ENCODE assay signal across 31 cellular contexts in genomic region chr20:15916623-15917022, GRCh38.
DNase-seq lines count a peak whose midpoint lies in the region; ATAC-seq and TF ChIP-seq lines count a peak whose summit lies in the region.
"Had no signal": no experiment of that assay in that cellular context is flagged by ENCODE, and none has a peak within 500 bp of the region (broad histone marks: within the 10 kb centered on the region; RNA-seq: fewer than 3 reads in every experiment).

No MANE protein-coding gene starts in this region.

- H3K4me3 ChIP-seq in breast epithelium: no peak overlapping the region
- H3K4me3 ChIP-seq in mesendoderm (ENCODE audit: low read length): no peak overlapping the region
- no peak overlapping the region for H3K4me3 ChIP-seq in MG63
- no peak overlapping the region for H3K4me3 ChIP-seq in transverse colon
- H3K4me3 ChIP-seq: heart left ventricle, lower lobe of right lung, upper lobe of right lung had no signal

- H3K56ac ChIP-seq in mesendoderm (ENCODE audit: low read length): no peak overlapping the region

- DNase-seq in MCF 10A (ENCODE audit: unreplicated experiment) (peak; percentile 43), breast epithelium (ENCODE audit: low spot score in 2 of 2) (no peak), mesendoderm (peak; percentile 84), NCI-H2196 treated with DMSO at 0.1 percent for 48 hours (lab: John Stamatoyannopoulos, UW; ENCODE audit: unreplicated experiment) (no peak), MG63 (no peak), DMS79 treated with DMSO at 0.1 percent for 48 hours (lab: John Stamatoyannopoulos, UW) (no peak), transverse colon (no peak)
- DNase-seq: activated CD4-positive, alpha-beta T cell treated with anti-CD3 and anti-CD28 coated beads for 36 hours; activated CD8-positive, alpha-beta memory T cell treated with anti-CD3 and anti-CD28 coated beads, Interleukin-2, amount 50 U/mL, for 48 hours; activated CD8-positive, alpha-beta T cell treated with anti-CD3 and anti-CD28 coated beads for 36 hours; activated naive CD4-positive, alpha-beta T cell treated with anti-CD3 and anti-CD28 coated beads for 36 hours; CD4-positive, alpha-beta T cell; central memory CD4-positive, alpha-beta T cell; cortex of kidney; DND-41; effector memory CD4-positive, alpha-beta T cell; GOT3; heart left ventricle; HFFc6; KBM-7; lower lobe of right lung; NCI-H146; NCI-H82; nephron progenitor cell; OCI-M1; upper lobe of right lung had no signal

- CTCF ChIA-PET in MCF 10A (lab: Yijun Ruan, JAX): interaction anchor here (0.6 to 1.5 kb wide), 4 partner anchors 10 to 1572 kb away, joined by 3 to 5 read pairs (median 3); no protein-coding TSS in a partner anchor

- no peaks in the 10 kb centered on the region for H3K79me2 ChIP-seq in mesendoderm (ENCODE audit: control insufficient read depth, insufficient read depth, low read length)

- H3K27ac ChIP-seq in breast epithelium: no peak overlapping the region
- H3K27ac ChIP-seq in mesendoderm (ENCODE audit: low read depth, low read length): no peak overlapping the region
- H3K27ac ChIP-seq in transverse colon: no peak overlapping the region
- H3K27ac ChIP-seq: epithelial cell of prostate, heart left ventricle, lower lobe of right lung, upper lobe of right lung had no signal

- no TSS peak for BruUV-seq in MCF 10A (replicated peaks; lab: Mats Ljungman, UMichigan)

- H3K18ac ChIP-seq in mesendoderm (ENCODE audit: low read length): peak overlapping the region; percentile 41

- no peaks in the 10 kb centered on the region for H3K4me1 ChIP-seq in breast epithelium
- H3K4me1 ChIP-seq in mesendoderm (ENCODE audit: control insufficient read depth, low read depth, low read length): no peaks in the 10 kb centered on the region
- peaks cover 0 to 8% (median 0%) of the 10 kb centered on the region in 4 donors for H3K4me1 ChIP-seq in transverse colon
- H3K4me1 ChIP-seq: heart left ventricle, lower lobe of right lung, upper lobe of right lung had no signal

- H3K36me3 ChIP-seq in breast epithelium (no peaks in the 10 kb centered on the region), mesendoderm (ENCODE audit: control insufficient read depth, insufficient read depth, low read length) (no peaks in the 10 kb centered on the region), MG63 (no peaks in the 10 kb centered on the region), transverse colon (no peaks in the 10 kb centered on the region)
- H3K36me3 ChIP-seq: heart left ventricle, lower lobe of right lung, upper lobe of right lung had no signal

- H3K4me1 Mint-ChIP-seq in MCF 10A (ENCODE audit: insufficient read depth, unreplicated experiment): peaks cover 20% of the 10 kb centered on the region
- H3K4me1 Mint-ChIP-seq: activated CD4-positive, alpha-beta T cell treated with anti-CD3 and anti-CD28 coated beads for 36 hours; nephron progenitor cell; stimulated activated effector memory CD8-positive, alpha-beta T cell treated with anti-CD3 and anti-CD28 coated beads, Interleukin-12 subunit alpha, Interleukin-12 subunit beta, amount 100 ng/mL, for 72 hours had no signal

- no peak overlapping the region for H2BK15ac ChIP-seq in mesendoderm (replicated peaks; ENCODE audit: low read depth)

- H3K9ac ChIP-seq in mesendoderm (ENCODE audit: low read length): no peak overlapping the region

- H4K8ac ChIP-seq in mesendoderm (ENCODE audit: low read depth, low read length): no peak overlapping the region

- H2BK5ac ChIP-seq in mesendoderm (ENCODE audit: low read length): no peak overlapping the region

- no peaks in the 10 kb centered on the region for H3K79me1 ChIP-seq in mesendoderm (ENCODE audit: low read length)

- ATAC-seq in SK-N-SH treated with all-trans-retinoic acid at 6 μM for 48 hours: peak; percentile 74
- ATAC-seq: activated CD4-positive, alpha-beta T cell treated with anti-CD3 and anti-CD28 coated beads for 36 hours; activated CD8-positive, alpha-beta T cell treated with anti-CD3 and anti-CD28 coated beads for 36 hours; heart left ventricle; lower lobe of right lung; Right ventricle myocardium inferior; stimulated activated effector memory CD8-positive, alpha-beta T cell treated with anti-CD3 and anti-CD28 coated beads, Interleukin-12 subunit alpha, Interleukin-12 subunit beta, amount 100 ng/mL, for 72 hours; upper lobe of right lung had no signal

- in situ Hi-C loops in transverse colon (cut with MboI; ENCODE audit: low pct_ligation_motif_present in 1 of 4, low pct_unique_long_range_greater_than_20kb in 1 of 4, low sequenced_read_pairs in 3 of 4): no loop called here

- no peaks in the 10 kb centered on the region for H3K9me3 Mint-ChIP-seq in MCF 10A (ENCODE audit: unreplicated experiment)
- H3K9me3 Mint-ChIP-seq: activated naive CD4-positive, alpha-beta T cell treated with anti-CD3 and anti-CD28 coated beads for 36 hours; nephron progenitor cell had no signal

- no peak overlapping the region for H2AK5ac ChIP-seq in mesendoderm (ENCODE audit: low read length)

- TF ChIP-seq POLR2A in breast epithelium (IDR thresholded peaks at IDR 0.05): no peak
- no peak for TF ChIP-seq POLR2A in transverse colon (IDR thresholded peaks at IDR 0.05)

- H3K23ac ChIP-seq in mesendoderm (ENCODE audit: low read length): no peak overlapping the region

- POLR2A ChIA-PET in MCF 10A (lab: Yijun Ruan, JAX): interaction anchor here (0.8 kb wide), 1 partner anchor 869 kb away, joined by 3 read pairs; no protein-coding TSS in a partner anchor

- H3K36me3 Mint-ChIP-seq in MCF 10A (ENCODE audit: insufficient read depth, unreplicated experiment): no peaks in the 10 kb centered on the region
- H3K36me3 Mint-ChIP-seq: stimulated activated effector memory CD8-positive, alpha-beta T cell treated with anti-CD3 and anti-CD28 coated beads, Interleukin-12 subunit alpha, Interleukin-12 subunit beta, amount 100 ng/mL, for 72 hours had no signal

- H3K4me3 Mint-ChIP-seq in MCF 10A (ENCODE audit: unreplicated experiment): no peak overlapping the region
- H3K4me3 Mint-ChIP-seq: activated CD4-positive, alpha-beta T cell treated with anti-CD3 and anti-CD28 coated beads for 36 hours; activated CD8-positive, alpha-beta T cell treated with anti-CD3 and anti-CD28 coated beads for 36 hours; activated naive CD4-positive, alpha-beta T cell treated with anti-CD3 and anti-CD28 coated beads for 36 hours; activated T-helper 1 cell treated with anti-CD3 and anti-CD28 coated beads, Interleukin-12 subunit alpha, Interleukin-12 subunit beta, Interleukin-2, Interleukin-4 antibody, amounts not matched to agents 30 ng/mL and 10 ng/mL and 1 ng/mL, durations not matched to agents 14 hours and 24 hours and 36 hours; CD4-positive, alpha-beta T cell; HFFc6; nephron progenitor cell; stimulated activated effector memory CD8-positive, alpha-beta T cell treated with anti-CD3 and anti-CD28 coated beads, Interleukin-12 subunit alpha, Interleukin-12 subunit beta, amount 100 ng/mL, for 72 hours had no signal

- TF ChIP-seq CTCF in MCF 10A (IDR thresholded peaks at IDR 0.05; ENCODE audit: unreplicated experiment) (no peak), breast epithelium (IDR thresholded peaks at IDR 0.05) (no peak), transverse colon (IDR thresholded peaks at IDR 0.05) (no peak)

- H3K9me3 ChIP-seq in breast epithelium (no peaks in the 10 kb centered on the region), MG63 (no peaks in the 10 kb centered on the region), transverse colon (no peaks in the 10 kb centered on the region)
- H3K9me3 ChIP-seq: heart left ventricle, lower lobe of right lung, upper lobe of right lung had no signal

- H4K5ac ChIP-seq in mesendoderm (ENCODE audit: low read length): no peak overlapping the region

- H3K27me3 Mint-ChIP-seq in MCF 10A (ENCODE audit: insufficient read depth, unreplicated experiment): no peaks in the 10 kb centered on the region
- H3K27me3 Mint-ChIP-seq: activated CD4-positive, alpha-beta T cell treated with anti-CD3 and anti-CD28 coated beads for 36 hours; activated CD8-positive, alpha-beta T cell treated with anti-CD3 and anti-CD28 coated beads for 36 hours; CD4-positive, alpha-beta T cell had no signal

- H3K27ac Mint-ChIP-seq in MCF 10A (ENCODE audit: low read depth, unreplicated experiment): no peak overlapping the region
- H3K27ac Mint-ChIP-seq: activated CD4-positive, alpha-beta T cell treated with anti-CD3 and anti-CD28 coated beads for 36 hours; activated CD8-positive, alpha-beta T cell treated with anti-CD3 and anti-CD28 coated beads for 36 hours; activated naive CD4-positive, alpha-beta T cell treated with anti-CD3 and anti-CD28 coated beads for 36 hours; activated T-helper 1 cell treated with anti-CD3 and anti-CD28 coated beads, Interleukin-12 subunit alpha, Interleukin-12 subunit beta, Interleukin-2, Interleukin-4 antibody, amounts not matched to agents 30 ng/mL and 10 ng/mL and 1 ng/mL, durations not matched to agents 14 hours and 24 hours and 36 hours; CD4-positive, alpha-beta T cell; HFFc6; nephron progenitor cell; stimulated activated effector memory CD8-positive, alpha-beta T cell treated with anti-CD3 and anti-CD28 coated beads, Interleukin-12 subunit alpha, Interleukin-12 subunit beta, amount 100 ng/mL, for 72 hours had no signal

- no peak overlapping the region for H3K4me2 ChIP-seq in mesendoderm (ENCODE audit: low read length)

- no CpG with 5 or more reads among the region's 5 CpGs for WGBS in mesendoderm (ENCODE audit: extremely low coverage, insufficient coverage, low lambda C conversion rate)
- WGBS in transverse colon (ENCODE audit: low coverage in 1 of 2), 2 donors: 83 to 89% methylated on average over 5 of the region's 5 CpGs

- no peak overlapping the region for H3K4ac ChIP-seq in mesendoderm (ENCODE audit: low read depth, low read length)

- intact Hi-C loops in MCF 10A (cut with micrococcal nuclease): no loop called here
- intact Hi-C loops in breast epithelium (cut with DNase I; ENCODE audit: low total_unique reads): loop anchor here (5.0 kb wide), 1 partner anchor 206 kb away; no protein-coding TSS in a partner anchor
- intact Hi-C loops in transverse colon (cut with DNase I; ENCODE audit: low total_unique reads): no loop called here

- H3K27me3 ChIP-seq in breast epithelium (no peaks in the 10 kb centered on the region), mesendoderm (ENCODE audit: insufficient read depth, low read length, poor library complexity) (no peaks in the 10 kb centered on the region), MG63 (no peaks in the 10 kb centered on the region), transverse colon (no peaks in the 10 kb centered on the region)
- H3K27me3 ChIP-seq: heart left ventricle, upper lobe of right lung had no signal

- H2BK120ac ChIP-seq in mesendoderm (ENCODE audit: low read depth, low read length): no peak overlapping the region

- TF ChIP-seq EP300 in transverse colon (IDR thresholded peaks at IDR 0.05; ENCODE audit: low read depth): no peak

Comparison
In these comparisons a context has a peak if more than half of its experiments do, and no peak if none do; other contexts are left out.
1. DNase-seq: peak in MCF 10A (single experiment) and mesendoderm (single experiment); none in breast epithelium (0 of 2), NCI-H2196 treated with DMSO at 0.1 percent for 48 hours (single experiment), MG63 (single experiment), DMS79 treated with DMSO at 0.1 percent for 48 hours (single experiment) and transverse colon (single experiment).